ENCODE assay signal across 9 cellular contexts in the genomic region with DNA sequence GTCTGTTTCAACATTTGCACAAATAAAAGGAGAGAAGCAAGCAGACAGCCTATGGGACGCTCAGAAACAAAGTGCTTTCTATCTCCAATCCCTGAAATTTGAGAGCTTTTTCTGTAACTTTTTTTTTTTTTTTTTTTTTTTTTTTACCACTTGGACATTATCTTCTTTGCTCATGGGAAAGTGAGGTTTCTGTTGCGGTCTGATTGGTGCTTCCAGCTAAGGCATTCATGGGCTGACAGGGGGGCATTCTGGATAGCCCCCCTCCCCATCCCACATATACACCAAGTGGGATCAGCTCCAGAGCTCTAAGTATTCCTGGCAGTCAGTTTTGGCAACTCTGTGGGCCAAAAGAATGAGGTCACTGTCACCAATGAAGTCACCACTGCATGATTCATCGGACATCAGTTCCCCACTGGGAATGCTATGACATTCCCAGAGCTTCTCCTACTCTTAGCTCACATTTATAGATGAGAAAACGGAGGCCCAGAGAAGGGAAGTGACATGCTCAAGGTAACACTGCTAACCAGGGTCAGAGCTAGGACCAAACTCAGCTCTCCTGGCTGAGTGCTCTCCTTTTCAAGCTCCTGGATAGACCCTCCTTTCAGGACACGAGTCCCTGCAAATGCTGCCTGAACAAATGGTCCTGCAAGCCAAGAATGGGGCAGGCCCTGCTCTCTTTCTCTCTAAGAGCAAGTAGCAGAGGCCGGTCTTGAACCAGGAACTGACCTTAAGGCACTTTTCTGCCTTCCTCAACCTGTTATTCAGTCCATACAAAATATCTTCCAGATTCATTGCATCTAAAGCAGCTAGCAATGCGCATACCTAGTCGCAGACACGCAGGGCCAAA. TPM values are rescaled to one million over a fixed set of nuclear protein-coding genes. Genes with fewer than 3 reads are reported as not detected.
DNase-seq lines count a peak whose midpoint lies in the region; ATAC-seq and TF ChIP-seq lines count a peak whose summit lies in the region.
"Had no signal": no experiment of that assay in that cellular context is flagged by ENCODE, and none has a peak within 500 bp of the region (broad histone marks: within the 10 kb centered on the region; RNA-seq: fewer than 3 reads in every experiment).

No MANE protein-coding gene starts in this region.

- peak overlapping the region; percentile 59 for H3K4me3 ChIP-seq in CD8-positive, alpha-beta memory T cell (ENCODE audit: low read length)
- peak overlapping the region; percentile 54 for H3K4me3 ChIP-seq in NT2/D1 (ENCODE audit: insufficient read length, low read depth)
- peak overlapping the region; percentile 49 for H3K4me3 ChIP-seq in effector memory CD4-positive, alpha-beta T cell (ENCODE audit: insufficient read depth, low read depth, low read length, poor library complexity, severe bottlenecking)

- CTCF ChIA-PET in CD8-positive, alpha-beta memory T cell (lab: Charles Lee), result interaction anchor here (0.9 to 1.3 kb wide), 5 partner anchors 10 to 109 kb away, joined by 3 to 7 read pairs (median 5); no protein-coding TSS in a partner anchor

- DNase-seq in CD8-positive, alpha-beta memory T cell, result no peak
- DNase-seq in NT2/D1 (ENCODE audit: low read depth, low spot score) (no peak), natural killer cell (no peak), DMS79 treated with DMSO at 0.1 percent for 48 hours (lab: John Stamatoyannopoulos, UW) (no peak), MV-4-11 (lab: John Stamatoyannopoulos, UW) (no peak), SIG-M5 treated with dmso at 0.1 percent for 504 hours (lab: John Stamatoyannopoulos, UW; ENCODE audit: unreplicated experiment) (no peak)
- DNase-seq in effector memory CD4-positive, alpha-beta T cell, result no peak

- no peaks in the 10 kb centered on the region for H3K27me3 Mint-ChIP-seq in CD8-positive, alpha-beta memory T cell
- H3K27me3 Mint-ChIP-seq in natural killer cell (ENCODE audit: low read depth in 2 of 2), result no peaks in the 10 kb centered on the region

- H3K4me1 Mint-ChIP-seq in CD8-positive, alpha-beta memory T cell, result peaks cover 76 to 89% (median 83%) of the 10 kb centered on the region in 3 donors
- peaks cover 81 to 84% of the 10 kb centered on the region in 2 donors for H3K4me1 Mint-ChIP-seq in natural killer cell

- ATAC-seq in natural killer cell (no peak), HG03460 (IDR thresholded peaks at IDR 0.05; ENCODE audit: unreplicated experiment) (no peak)

- POLR2A ChIA-PET in CD8-positive, alpha-beta memory T cell (lab: Charles Lee), result no interaction called here

- no peaks in the 10 kb centered on the region for H3K9me3 ChIP-seq in CD8-positive, alpha-beta memory T cell (ENCODE audit: low read length)
- H3K9me3 ChIP-seq in NT2/D1 (ENCODE audit: insufficient read depth, low read length), result no peaks in the 10 kb centered on the region
- no peaks in the 10 kb centered on the region for H3K9me3 ChIP-seq in effector memory CD4-positive, alpha-beta T cell (ENCODE audit: control insufficient read depth, low read length)

- peak overlapping the region; percentile 23 to 99 (median 96) for H3K27ac Mint-ChIP-seq in CD8-positive, alpha-beta memory T cell
- peak overlapping the region; percentile 96 to 97 for H3K27ac Mint-ChIP-seq in natural killer cell

- H3K36me3 ChIP-seq in CD8-positive, alpha-beta memory T cell (ENCODE audit: insufficient read depth, low read length), result no peaks in the 10 kb centered on the region
- peaks cover 8% of the 10 kb centered on the region for H3K36me3 ChIP-seq in NT2/D1 (ENCODE audit: insufficient read depth, insufficient read length, low read length)
- H3K36me3 ChIP-seq in effector memory CD4-positive, alpha-beta T cell (ENCODE audit: control insufficient read depth, insufficient read depth, low read length), result no peaks in the 10 kb centered on the region

- H3K27me3 ChIP-seq in CD8-positive, alpha-beta memory T cell (ENCODE audit: insufficient read depth, low read length, poor library complexity, severe bottlenecking), result no peaks in the 10 kb centered on the region
- no peaks in the 10 kb centered on the region for H3K27me3 ChIP-seq in NT2/D1 (ENCODE audit: insufficient read depth, insufficient read length)
- no peaks in the 10 kb centered on the region for H3K27me3 ChIP-seq in effector memory CD4-positive, alpha-beta T cell (replicated peaks; ENCODE audit: control insufficient read depth, insufficient read depth, low read length, poor library complexity, severe bottlenecking)

- intact Hi-C loops in natural killer cell (cut with micrococcal nuclease), result no loop called here

- H3K9me3 Mint-ChIP-seq in CD8-positive, alpha-beta memory T cell, result no peaks in the 10 kb centered on the region
- no peaks in the 10 kb centered on the region for H3K9me3 Mint-ChIP-seq in natural killer cell

- H3K4me1 ChIP-seq in CD8-positive, alpha-beta memory T cell (ENCODE audit: insufficient read depth, low read length), result peaks cover 52% of the 10 kb centered on the region
- peaks cover 6% of the 10 kb centered on the region for H3K4me1 ChIP-seq in NT2/D1 (ENCODE audit: insufficient read depth, insufficient read length)
- H3K4me1 ChIP-seq in effector memory CD4-positive, alpha-beta T cell (ENCODE audit: control insufficient read depth, insufficient read depth, low read length, poor library complexity, severe bottlenecking), result peaks cover 21% of the 10 kb centered on the region

- peak overlapping the region; percentile 76 for H3K9ac ChIP-seq in NT2/D1 (ENCODE audit: insufficient read length, low read depth)

- H3K36me3 Mint-ChIP-seq in CD8-positive, alpha-beta memory T cell, result peaks cover 0 to 6% (median 0%) of the 10 kb centered on the region in 3 donors
- H3K36me3 Mint-ChIP-seq in natural killer cell, result no peaks in the 10 kb centered on the region

- H3K27ac ChIP-seq in CD8-positive, alpha-beta memory T cell (ENCODE audit: low read depth, low read length), result no peak overlapping the region
- no peak overlapping the region for H3K27ac ChIP-seq in effector memory CD4-positive, alpha-beta T cell (ENCODE audit: insufficient read depth, low read length, poor library complexity, severe bottlenecking)
- H3K27ac ChIP-seq: HL-60 had no signal

- no peak for TF ChIP-seq CTCF in natural killer cell (IDR thresholded peaks at IDR 0.05)

- H3K4me3 Mint-ChIP-seq in CD8-positive, alpha-beta memory T cell, result peak overlapping the region; percentile 88 to 98 (median 95)
- H3K4me3 Mint-ChIP-seq in natural killer cell, result peak overlapping the region; percentile 94

RNA-seq across cellular contexts. Expression of gene RHOQ, which starts 1.6 kb away (rescaled TPM):
- 10 to 100 TPM; 15.4 to 16.4 TPM for total RNA-seq in CD8-positive, alpha-beta memory T cell
- 2.1 TPM for polyA plus RNA-seq in CD8-positive, alpha-beta memory T cell
- 100 to 1,000 TPM in 2 of 3 donors, 10 to 100 TPM in 1; 93.7 to 131 (median 102) TPM for total RNA-seq in natural killer cell

RNA-seq across cellular contexts. Expression of gene ATP6V1E2, which starts 1.7 kb away (rescaled TPM):
- total RNA-seq in CD8-positive, alpha-beta memory T cell, result 1 to 10 TPM; 4.8 to 7.0 TPM
- polyA plus RNA-seq in CD8-positive, alpha-beta memory T cell, result 8.3 TPM
- total RNA-seq in natural killer cell, result 10 to 100 TPM in 1 of 3 donors, 1 to 10 TPM in 2; 5.5 to 10.5 (median 7.9) TPM

Comparison
In these comparisons a context has a peak if more than half of its experiments do, and no peak if none do; other contexts are left out.
1. RNA of gene RHOQ, which starts 1.6 kb away (total RNA-seq): 93.7 to 131 TPM in natural killer cell; 15.4 to 16.4 TPM in CD8-positive, alpha-beta memory T cell; every median in the first group is over 4 times any median in the second.
2. Peak in every context shown above with its lines, with median percentiles within 50 percentile points of each other: H3K4me3 ChIP-seq.